In the genomic region with DNA sequence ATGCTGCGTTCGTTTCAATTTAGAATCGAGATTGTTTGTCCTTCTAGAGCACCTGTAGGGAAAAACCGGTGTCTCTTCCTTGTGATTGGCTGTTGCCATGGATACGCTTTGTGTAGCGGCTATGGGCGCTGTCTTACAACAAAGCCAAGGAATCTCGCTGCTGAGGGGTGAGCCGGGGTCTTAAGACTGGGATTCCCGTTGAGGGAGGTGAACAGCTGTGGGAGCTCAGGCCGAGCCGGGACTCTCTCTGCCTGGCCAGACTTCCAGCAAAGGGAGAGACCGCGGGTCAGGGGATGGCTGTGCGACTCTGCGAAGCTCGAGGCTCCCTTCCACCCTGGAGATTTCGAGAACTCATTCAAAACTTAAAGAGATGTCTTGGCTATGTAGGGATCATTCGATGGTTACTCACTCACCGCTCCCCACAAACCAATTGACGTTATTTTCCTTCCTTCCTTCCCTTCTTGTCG, we compare ENCODE assay signal across 8 cellular contexts. TPM values are rescaled to one million over a fixed set of nuclear protein-coding genes. Genes with fewer than 3 reads are reported as not detected.
DNase-seq lines count a peak whose midpoint lies in the region; ATAC-seq and TF ChIP-seq lines count a peak whose summit lies in the region.

A gene with protein sequence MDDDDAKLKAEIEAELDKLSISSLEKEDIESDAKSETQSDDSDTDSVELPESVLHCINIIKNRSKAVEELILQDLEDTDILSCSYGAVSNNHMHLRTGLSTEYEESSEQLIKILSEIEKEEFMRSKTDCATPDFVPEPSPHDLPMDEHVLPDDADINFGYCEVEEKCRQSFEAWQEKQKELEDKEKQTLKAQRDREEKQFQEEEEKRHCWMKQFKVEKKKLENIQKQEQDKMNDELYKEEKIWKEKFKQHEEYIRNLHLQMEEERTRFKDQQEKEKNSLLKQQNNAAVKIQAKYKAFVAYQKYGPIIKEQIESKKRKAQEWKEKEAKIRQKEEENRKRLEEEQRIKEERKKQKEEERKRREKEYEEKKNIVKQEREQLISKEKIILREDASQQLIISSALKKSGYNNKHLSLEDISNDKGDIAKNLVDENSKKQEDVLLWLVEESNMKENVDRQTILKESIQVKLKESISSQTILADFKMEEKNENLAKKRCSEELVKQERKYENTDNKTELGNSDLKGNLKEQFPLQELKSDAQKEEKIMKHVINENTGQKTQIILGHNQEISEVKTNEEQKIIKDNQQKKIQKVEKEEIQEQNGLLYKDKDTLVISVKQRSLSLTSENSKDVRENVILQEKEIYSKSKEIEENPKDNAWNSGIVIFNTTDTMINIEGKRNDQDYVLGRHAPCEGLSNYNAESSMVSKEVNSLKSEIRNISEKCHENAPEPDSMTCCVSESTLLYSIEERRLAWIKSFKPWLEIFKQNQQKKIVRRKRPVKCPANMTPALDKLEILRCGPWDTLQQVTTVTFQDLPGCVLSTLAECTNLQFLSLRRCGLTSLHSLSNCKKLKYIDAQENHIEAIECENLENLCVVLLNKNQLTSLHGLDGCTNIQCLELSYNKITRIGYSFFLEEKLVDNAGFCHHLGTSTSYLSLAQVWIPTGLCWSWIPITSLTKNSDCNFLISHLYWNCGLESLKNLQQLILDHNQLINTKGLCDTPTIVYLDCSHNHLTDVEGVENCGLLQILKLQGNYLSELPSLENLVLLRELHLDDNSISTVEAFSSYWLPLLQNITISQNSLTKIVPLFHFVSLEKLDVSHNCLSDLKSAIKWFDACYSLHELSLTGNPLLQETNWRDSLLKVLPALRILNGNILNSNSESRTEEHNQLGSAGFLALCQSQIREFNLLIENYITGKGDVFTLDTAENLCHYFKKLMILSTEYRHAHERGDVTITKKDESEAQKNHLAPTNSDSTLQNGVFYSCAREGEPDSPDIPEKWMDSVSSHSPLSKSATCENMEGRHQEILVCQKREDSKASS (N-terminal part only) (plus strand): TSS at position 111 of the 467 bp plus-strand sequence. CDS start 1,826 bp downstream, outside the sequence.
Gene TSPAN19, minus strand, starts transcription at position 37 of the 467 bp plus-strand sequence. CDS start 6,331 bp downstream, outside the sequence.

- H3K4me1 ChIP-seq in mucosa of stomach (ENCODE audit: control insufficient read depth, insufficient read depth, low read length), result no peaks in the 10 kb centered on the region

- H3K27ac Mint-ChIP-seq in type B pancreatic cell, result peak within 1 kb of the TSS; percentile 93

- peak within 1 kb of the TSS; percentile 39 for H3K9ac ChIP-seq in mucosa of stomach (ENCODE audit: low read length)

- DNase-seq in AG10803 (ENCODE audit: low read depth) (peak; percentile 75), NCI-H2196 treated with DMSO at 0.1 percent for 48 hours (lab: John Stamatoyannopoulos, UW; ENCODE audit: unreplicated experiment) (peak; percentile 77), fibroblast of mammary gland (ENCODE audit: low read depth) (peak; percentile 82), type B pancreatic cell (ENCODE audit: extremely low spot score, unreplicated experiment) (peak; percentile 79)
- peak; percentile 61 for DNase-seq in activated CD8-positive, alpha-beta memory T cell treated with anti-CD3 and anti-CD28 coated beads for 24 hours

- H3K4me1 Mint-ChIP-seq in type B pancreatic cell (ENCODE audit: unreplicated experiment), result peaks cover 6% of the 10 kb centered on the region

- H3K4me3 ChIP-seq in AG10803 (ENCODE audit: low read length), result peak within 1 kb of the TSS; percentile 70
- peak within 1 kb of the TSS; percentile 67 for H3K4me3 ChIP-seq in fibroblast of mammary gland (ENCODE audit: control insufficient read depth, low read depth, low read length)
- H3K4me3 ChIP-seq in mucosa of stomach (ENCODE audit: low read length), result peak within 1 kb of the TSS; percentile 50

- H3K36me3 ChIP-seq in mucosa of stomach (ENCODE audit: control insufficient read depth, insufficient read depth, low read length), result no peaks in the 10 kb centered on the region

- H3K36me3 Mint-ChIP-seq in type B pancreatic cell, result no peaks in the 10 kb centered on the region

- H3K27me3 ChIP-seq in mucosa of stomach (ENCODE audit: control insufficient read depth, insufficient read depth, low read length), result no peaks in the 10 kb centered on the region

- TF ChIP-seq CTCF in AG10803 (conservative IDR thresholded peaks at IDR 0.05; ENCODE audit: low read length) (no peak), fibroblast of mammary gland (conservative IDR thresholded peaks at IDR 0.05; ENCODE audit: control insufficient read depth, insufficient read depth, low read depth, low read length) (no peak), type B pancreatic cell (conservative IDR thresholded peaks at IDR 0.05) (no peak)

- no peaks in the 10 kb centered on the region for H3K9me3 ChIP-seq in mucosa of stomach (ENCODE audit: control insufficient read depth, low read length)

- H3K27me3 Mint-ChIP-seq in type B pancreatic cell, result peaks cover 13% of the 10 kb centered on the region

- peak; percentile 100 for ATAC-seq in GM18907 (IDR thresholded peaks at IDR 0.05; ENCODE audit: unreplicated experiment)
- ATAC-seq in HG03097 (IDR thresholded peaks at IDR 0.05; ENCODE audit: low FRiP score, unreplicated experiment), result peak; percentile 96

- H3K9me3 Mint-ChIP-seq in type B pancreatic cell, result no peaks in the 10 kb centered on the region

- H3K4me3 Mint-ChIP-seq in type B pancreatic cell, result peak within 1 kb of the TSS; percentile 97

RNA-seq across cellular contexts. Expression of the first gene that starts in this region (rescaled TPM):
- total RNA-seq in type B pancreatic cell (ENCODE audit: low replicate concordance), result 1.8 and 9.7 TPM in 2 replicates

RNA-seq across cellular contexts. Expression of gene TSPAN19, which starts in this region (rescaled TPM):
- 0.56 TPM in 1 of 2 replicates, not detected in the other for total RNA-seq in type B pancreatic cell (ENCODE audit: low replicate concordance)

Comparison
In these comparisons a context has a peak if more than half of its experiments do, and no peak if none do; other contexts are left out.
1. Peak in every context shown above with its lines: DNase-seq, ATAC-seq and H3K4me3 ChIP-seq.